ENCODE assay signal across 9 cellular contexts in the genomic region with DNA sequence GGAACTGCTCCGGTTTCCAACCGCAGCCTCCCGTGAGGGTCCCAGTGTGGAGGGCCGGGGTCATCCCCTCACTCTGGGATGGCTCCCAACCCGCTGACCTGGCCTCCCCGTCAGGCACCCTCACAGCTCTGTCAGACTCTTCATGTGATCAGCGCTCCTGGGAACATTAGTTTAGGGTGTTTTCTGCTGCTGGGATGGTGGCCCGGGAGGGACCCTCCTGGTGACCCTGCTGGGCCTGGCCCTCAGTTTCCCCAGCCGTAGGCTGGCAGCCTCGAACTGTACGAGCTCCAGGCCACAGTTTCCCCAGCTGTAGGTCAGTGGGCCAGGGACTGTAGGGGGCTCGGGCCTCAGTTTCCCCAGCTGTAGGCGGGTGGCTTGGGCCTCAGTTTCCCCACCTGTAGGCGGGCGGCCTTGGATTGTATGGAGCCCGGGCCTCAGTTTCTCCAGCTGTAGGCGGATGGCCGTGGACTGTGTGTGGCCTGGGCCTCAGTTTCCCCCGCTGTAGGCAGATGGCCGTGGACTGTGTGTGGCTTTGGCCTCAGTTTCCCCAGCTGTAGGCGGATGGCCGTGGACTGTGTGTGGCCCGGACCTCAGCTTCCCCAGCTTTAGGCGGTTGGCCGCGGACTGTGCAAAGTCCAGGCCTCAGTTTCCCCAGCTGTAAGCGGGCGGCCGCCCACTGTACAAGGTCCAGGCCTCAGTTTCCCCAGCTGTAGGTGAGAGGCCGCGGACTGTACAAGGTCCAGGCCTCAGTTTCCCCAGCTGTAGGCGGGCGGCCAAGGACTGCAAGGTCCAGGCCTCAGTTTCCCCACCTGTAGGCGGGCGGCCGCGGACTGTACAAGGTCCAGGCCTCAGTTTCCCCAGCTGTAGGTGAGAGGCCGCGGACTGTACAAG. TPM values are rescaled to one million over a fixed set of nuclear protein-coding genes. Genes with fewer than 3 reads are reported as not detected.
A peak's percentile ranks its signal among the peaks of the same experiment; 100 is the strongest.
DNase-seq lines count a peak whose midpoint lies in the region; ATAC-seq and TF ChIP-seq lines count a peak whose summit lies in the region.
"Had no signal": no experiment of that assay in that cellular context is flagged by ENCODE, and none has a peak within 500 bp of the region (broad histone marks: within the 10 kb centered on the region; RNA-seq: fewer than 3 reads in every experiment).

No MANE protein-coding gene starts in this region.

- no peak overlapping the region for H3K9ac ChIP-seq in mesendoderm (ENCODE audit: low read length)

- intact Hi-C loops in transverse colon (cut with DNase I; ENCODE audit: low total_unique reads): no loop called here

- peaks cover 23% of the 10 kb centered on the region for H3K36me3 ChIP-seq in brain microvascular endothelial cell (replicated peaks)
- H3K36me3 ChIP-seq in mesendoderm (ENCODE audit: control insufficient read depth, insufficient read depth, low read length): no peaks in the 10 kb centered on the region
- no peaks in the 10 kb centered on the region for H3K36me3 ChIP-seq in transverse colon

- no peak overlapping the region for H2BK5ac ChIP-seq in mesendoderm (ENCODE audit: low read length)

- TF ChIP-seq EP300 in transverse colon (IDR thresholded peaks at IDR 0.05; ENCODE audit: low read depth): no peak

- no peaks in the 10 kb centered on the region for H3K27me3 Mint-ChIP-seq in activated naive CD4-positive, alpha-beta T cell treated with anti-CD3 and anti-CD28 coated beads, Interleukin-2, amount 50 U/mL, for 24 hours

- H3K4ac ChIP-seq in mesendoderm (ENCODE audit: low read depth, low read length): peak overlapping the region; percentile 57

- H3K27me3 ChIP-seq in brain microvascular endothelial cell (replicated peaks) (no peaks in the 10 kb centered on the region), mesendoderm (ENCODE audit: insufficient read depth, low read length, poor library complexity) (no peaks in the 10 kb centered on the region), transverse colon (no peaks in the 10 kb centered on the region)

- H2AK5ac ChIP-seq in mesendoderm (ENCODE audit: low read length): no peak overlapping the region

- H2BK15ac ChIP-seq in mesendoderm (replicated peaks; ENCODE audit: low read depth): no peak overlapping the region

- H2BK120ac ChIP-seq in mesendoderm (ENCODE audit: low read depth, low read length): no peak overlapping the region

- H3K56ac ChIP-seq in mesendoderm (ENCODE audit: low read length): no peak overlapping the region

- no peaks in the 10 kb centered on the region for H3K9me3 ChIP-seq in transverse colon

- in situ Hi-C loops in brain microvascular endothelial cell (cut with HindIII; ENCODE audit: low pct_ligation_motif_present, low sequenced_read_pairs): no loop called here
- in situ Hi-C loops in transverse colon (cut with MboI; ENCODE audit: low pct_ligation_motif_present in 1 of 4, low pct_unique_long_range_greater_than_20kb in 1 of 4, low sequenced_read_pairs in 3 of 4): no loop called here

- peaks cover 11% of the 10 kb centered on the region for H3K36me3 Mint-ChIP-seq in activated naive CD4-positive, alpha-beta T cell treated with anti-CD3 and anti-CD28 coated beads, Interleukin-2, amount 50 U/mL, for 24 hours
- peaks cover 26 to 27% of the 10 kb centered on the region in 2 donors for H3K36me3 Mint-ChIP-seq in activated naive CD4-positive, alpha-beta T cell treated with anti-CD3 and anti-CD28 coated beads, Interleukin-2, amount 50 U/mL, for 72 hours

- peaks cover 31% of the 10 kb centered on the region for H3K79me2 ChIP-seq in mesendoderm (ENCODE audit: control insufficient read depth, insufficient read depth, low read length)

- H3K4me3 ChIP-seq in brain microvascular endothelial cell (ENCODE audit: low read depth, low read length): peak overlapping the region; percentile 67
- no peak overlapping the region for H3K4me3 ChIP-seq in mesendoderm (ENCODE audit: low read length)
- H3K4me3 ChIP-seq in transverse colon: peak overlapping the region; percentile 65 to 96 (median 70)

- no peak overlapping the region for H4K5ac ChIP-seq in mesendoderm (ENCODE audit: low read length)

- WGBS in mesendoderm (ENCODE audit: extremely low coverage, insufficient coverage, low lambda C conversion rate): no CpG with 5 or more reads among the region's 39 CpGs
- 76% methylated on average over 35 of the region's 39 CpGs; no CpG with 5 or more reads in 1 of the 2 donors for WGBS in transverse colon (ENCODE audit: low coverage in 1 of 2), 2 donors

- H3K4me3 Mint-ChIP-seq in activated naive CD4-positive, alpha-beta T cell treated with anti-CD3 and anti-CD28 coated beads, Interleukin-2, amount 50 U/mL, for 24 hours: peak overlapping the region; percentile 23

- no peak for ATAC-seq in activated naive CD4-positive, alpha-beta T cell treated with anti-CD3 and anti-CD28 coated beads, Interleukin-2, amount 50 U/mL, for 72 hours

- H3K27ac ChIP-seq in brain microvascular endothelial cell (no peak overlapping the region), mesendoderm (ENCODE audit: low read depth, low read length) (no peak overlapping the region), transverse colon (peak overlapping the region; percentile 79 to 93 (median 86))

- H3K4me2 ChIP-seq in mesendoderm (ENCODE audit: low read length): no peak overlapping the region

- H3K27ac Mint-ChIP-seq in activated naive CD4-positive, alpha-beta T cell treated with anti-CD3 and anti-CD28 coated beads, Interleukin-2, amount 50 U/mL, for 24 hours: no peak overlapping the region
- H3K27ac Mint-ChIP-seq in activated naive CD4-positive, alpha-beta T cell treated with anti-CD3 and anti-CD28 coated beads, Interleukin-2, amount 50 U/mL, for 72 hours: peak overlapping the region in 1 of 2 donors; percentile 92

- H3K79me1 ChIP-seq in mesendoderm (ENCODE audit: low read length): no peaks in the 10 kb centered on the region

- TF ChIP-seq CTCF in brain microvascular endothelial cell (IDR thresholded peaks at IDR 0.05; ENCODE audit: low read depth, low read length, missing control alignments) (no peak), transverse colon (IDR thresholded peaks at IDR 0.05) (no peak)

- no peak overlapping the region for H3K23ac ChIP-seq in mesendoderm (ENCODE audit: low read length)

- no peak overlapping the region for H4K8ac ChIP-seq in mesendoderm (ENCODE audit: low read depth, low read length)

- no peak overlapping the region for H3K18ac ChIP-seq in mesendoderm (ENCODE audit: low read length)

- TF ChIP-seq POLR2A in transverse colon (IDR thresholded peaks at IDR 0.05): no peak

- H3K4me1 ChIP-seq in mesendoderm (ENCODE audit: control insufficient read depth, low read depth, low read length): peaks cover 3% of the 10 kb centered on the region
- H3K4me1 ChIP-seq in transverse colon: peaks cover 16 to 37% (median 31%) of the 10 kb centered on the region in 4 donors

- peaks cover 21% of the 10 kb centered on the region for H3K4me1 Mint-ChIP-seq in activated naive CD4-positive, alpha-beta T cell treated with anti-CD3 and anti-CD28 coated beads, Interleukin-2, amount 50 U/mL, for 24 hours

- no peak for DNase-seq in activated naive CD4-positive, alpha-beta T cell treated with anti-CD3 and anti-CD28 coated beads, Interleukin-2, amount 50 U/mL, for 72 hours (ENCODE audit: low spot score in 2 of 2)
- no peak for DNase-seq in brain microvascular endothelial cell
- DNase-seq in mesendoderm: no peak
- DNase-seq in transverse colon: no peak
- no peak for DNase-seq in NCI-H128 (lab: John Stamatoyannopoulos, UW; ENCODE audit: unreplicated experiment)
- no peak for DNase-seq in dedifferentiated amniotic fluid mesenchymal stem cell (ENCODE audit: extremely low spot score)
- DNase-seq in nucleus accumbens (lab: John Stamatoyannopoulos, UW): no peak

- no peaks in the 10 kb centered on the region for H3K9me3 Mint-ChIP-seq in activated naive CD4-positive, alpha-beta T cell treated with anti-CD3 and anti-CD28 coated beads, Interleukin-2, amount 50 U/mL, for 24 hours
- no peaks in the 10 kb centered on the region for H3K9me3 Mint-ChIP-seq in activated naive CD4-positive, alpha-beta T cell treated with anti-CD3 and anti-CD28 coated beads, Interleukin-2, amount 50 U/mL, for 72 hours

RNA-seq across cellular contexts. Expression of a gene that starts 1.3 kb away (rescaled TPM):
- 100 to 1,000 TPM; 485 to 591 TPM for total RNA-seq in activated naive CD4-positive, alpha-beta T cell treated with anti-CD3 and anti-CD28 coated beads, Interleukin-2, amount 50 U/mL, for 72 hours
- 817 TPM for polyA plus RNA-seq in mesendoderm (2013, experiment 1 of 2)
- 771 TPM for polyA plus RNA-seq in mesendoderm (2013, experiment 2 of 2)
- 100 to 1,000 TPM; 145 to 258 (median 194) TPM for total RNA-seq in transverse colon

RNA-seq across cellular contexts. Expression of a gene that starts 25.8 kb away (rescaled TPM):
- not detected for total RNA-seq in activated naive CD4-positive, alpha-beta T cell treated with anti-CD3 and anti-CD28 coated beads, Interleukin-2, amount 50 U/mL, for 72 hours
- polyA plus RNA-seq in mesendoderm (2013, experiment 1 of 2): 15.2 TPM
- 15.1 TPM for polyA plus RNA-seq in mesendoderm (2013, experiment 2 of 2)
- total RNA-seq in transverse colon: not detected
- total RNA-seq: RPMI7951 had no signal

RNA-seq across cellular contexts. Expression of a gene that starts 31.7 kb away (rescaled TPM):
- not detected for total RNA-seq in activated naive CD4-positive, alpha-beta T cell treated with anti-CD3 and anti-CD28 coated beads, Interleukin-2, amount 50 U/mL, for 72 hours
- polyA plus RNA-seq in mesendoderm (2013, experiment 1 of 2): 0.04 TPM
- polyA plus RNA-seq in mesendoderm (2013, experiment 2 of 2): 0.04 TPM
- total RNA-seq in transverse colon: not detected
- total RNA-seq: RPMI7951 had no signal

RNA-seq across cellular contexts. Expression of a gene that starts 44.9 kb away (rescaled TPM):
- total RNA-seq in activated naive CD4-positive, alpha-beta T cell treated with anti-CD3 and anti-CD28 coated beads, Interleukin-2, amount 50 U/mL, for 72 hours: not detected
- not detected for polyA plus RNA-seq in mesendoderm (2013, experiment 1 of 2)
- 0.04 TPM for polyA plus RNA-seq in mesendoderm (2013, experiment 2 of 2)
- not detected for total RNA-seq in transverse colon
- total RNA-seq: RPMI7951 had no signal

RNA-seq across cellular contexts. Expression of a gene that starts 45.0 kb away (rescaled TPM):
- under 1 TPM in 1 of 2 donors, not detected in 1; 0.50 TPM for total RNA-seq in activated naive CD4-positive, alpha-beta T cell treated with anti-CD3 and anti-CD28 coated beads, Interleukin-2, amount 50 U/mL, for 72 hours
- polyA plus RNA-seq in mesendoderm (2013, experiment 1 of 2): 0.11 TPM
- 0.14 TPM for polyA plus RNA-seq in mesendoderm (2013, experiment 2 of 2)
- total RNA-seq in transverse colon: 100 to 1,000 TPM; 197 to 501 (median 402) TPM
- total RNA-seq: RPMI7951 had no signal

Comparison
In these comparisons a context has a peak if more than half of its experiments do, and no peak if none do; other contexts are left out.
1. H3K27ac ChIP-seq: peak in transverse colon (4 of 4); none in brain microvascular endothelial cell (single experiment) and mesendoderm (single experiment).